In the genomic region with DNA sequence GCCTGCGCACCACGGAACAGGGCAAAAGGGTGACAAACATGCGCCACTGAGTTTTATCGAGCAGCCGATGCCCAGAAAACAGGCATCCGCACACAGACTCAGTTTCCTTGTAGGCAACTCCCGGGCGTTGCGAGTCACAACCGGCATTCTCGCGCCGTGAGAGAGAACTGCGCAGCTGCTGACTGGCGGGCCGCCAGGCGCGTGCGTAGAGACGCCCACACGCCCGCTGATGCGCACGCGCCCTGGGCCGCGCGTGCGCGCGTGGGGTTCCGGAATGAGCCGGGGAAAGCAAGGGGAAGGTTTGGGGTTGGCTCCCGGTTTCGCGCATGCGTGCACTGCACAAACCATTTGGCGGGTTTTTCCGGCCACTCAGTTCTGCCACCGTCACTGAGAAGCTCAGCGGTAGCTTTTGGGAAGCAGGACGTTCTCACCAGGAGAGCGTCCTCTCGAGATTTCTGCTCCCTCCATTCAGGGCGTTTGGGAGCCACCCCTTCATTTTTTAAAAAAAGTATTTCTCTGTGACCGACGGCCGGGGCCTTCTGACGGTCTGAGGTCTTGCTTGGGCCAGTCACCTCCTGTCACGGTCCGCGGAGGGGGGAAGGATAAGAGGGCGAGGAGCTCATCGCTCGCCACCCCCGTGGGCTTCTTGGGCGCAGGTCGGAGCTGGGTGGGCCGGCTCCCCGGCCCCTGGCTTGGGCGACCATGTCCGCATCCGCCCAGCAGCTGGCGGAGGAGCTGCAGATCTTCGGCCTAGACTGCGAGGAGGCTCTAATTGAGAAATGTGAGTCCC, we compare ENCODE assay signal across 8 cellular contexts. TPM values are rescaled to one million over a fixed set of nuclear protein-coding genes. Genes with fewer than 3 reads are reported as not detected.
DNase-seq lines count a peak whose midpoint lies in the region; ATAC-seq and TF ChIP-seq lines count a peak whose summit lies in the region.

POLA2 (plus strand) TSS at position 372 of the 790 bp plus-strand sequence; CDS start at position 703, 331 bp downstream.

- 0 to 1% (median 0%) methylated on average over 60 to 66 of the region's 66 CpGs for WGBS in spleen, 5 donors

- H3K4me3 ChIP-seq in cardiac fibroblast (replicated peaks in 1 of 2; ENCODE audit: low read depth in 2 of 2, low read length in 2 of 2) (peak within 1 kb of the TSS; percentile 78 to 81), spleen (peak within 1 kb of the TSS; percentile 67 to 90 (median 86))

- CTCF ChIA-PET in activated B cell treated with CpG ODN at 0.5 μM for 24 hours (lab: Charles Lee), result interaction anchor here (0.6 to 1.8 kb wide), 8 partner anchors 12 to 151 kb away, joined by 3 to 5 read pairs (median 4); no protein-coding TSS in a partner anchor

- peaks cover 18% of the 10 kb centered on the region for H3K36me3 Mint-ChIP-seq in activated B cell treated with CpG ODN at 0.5 μM for 24 hours (ENCODE audit: low read depth)

- H3K27ac Mint-ChIP-seq in activated B cell treated with CpG ODN at 0.5 μM for 24 hours, result peak within 1 kb of the TSS; percentile 91

- DNase-seq in AG08396 (ENCODE audit: low spot score), result peak; percentile 100
- peak; percentile 98 for DNase-seq in NCI-H345 (lab: John Stamatoyannopoulos, UW)
- peak; percentile 98 for DNase-seq in activated B cell treated with CpG ODN at 0.5 μM for 24 hours
- peak; percentile 96 to 97 for DNase-seq in cardiac fibroblast (ENCODE audit: low read depth in 2 of 2)
- DNase-seq in inferior parietal cortex (ENCODE audit: extremely low spot score), result peak; percentile 97
- peak; percentile 98 for DNase-seq in spleen

- peaks cover 9 to 56% (median 27%) of the 10 kb centered on the region in 6 donors for H3K4me1 ChIP-seq in spleen

- peaks cover 27% of the 10 kb centered on the region for H3K4me1 Mint-ChIP-seq in activated B cell treated with CpG ODN at 0.5 μM for 24 hours

- peak; percentile 78 for ATAC-seq in GM19023 (IDR thresholded peaks at IDR 0.05; ENCODE audit: unreplicated experiment)
- peak; percentile 86 for ATAC-seq in HG03196 (IDR thresholded peaks at IDR 0.05; ENCODE audit: unreplicated experiment)
- ATAC-seq in activated B cell treated with CpG ODN at 0.5 μM for 24 hours (ENCODE audit: low read depth), result peak; percentile 83

- peak within 1 kb of the TSS; percentile 83 to 97 (median 92) for H3K27ac ChIP-seq in spleen

- no peaks in the 10 kb centered on the region for H3K27me3 ChIP-seq in spleen (replicated peaks in 1 of 7)

- H3K9me3 ChIP-seq in spleen, result no peaks in the 10 kb centered on the region

- peak within 1 kb of the TSS; percentile 90 for H3K4me3 Mint-ChIP-seq in activated B cell treated with CpG ODN at 0.5 μM for 24 hours

- intact Hi-C loops in activated B cell treated with CpG ODN at 0.5 μM for 24 hours (cut with micrococcal nuclease), result loop anchor here (2.0 to 10.0 kb wide), 5 partner anchors 71 to 417 kb away; partner anchors contain the start of genes ARL2, CAPN1, CDC42BPG and DPF2
- intact Hi-C loops in spleen (cut with DNase I; ENCODE audit: low total_unique reads), result no loop called here

- POLR2A ChIA-PET in activated B cell treated with CpG ODN at 0.5 μM for 24 hours (lab: Charles Lee), result interaction anchor here (0.5 to 2.1 kb wide), 40 partner anchors 9 to 919 kb away, joined by 3 to 24 read pairs (median 4); partner anchors contain the start of genes CAPN1, CCDC85B, DPF2 and FAU

- H3K27me3 Mint-ChIP-seq in activated B cell treated with CpG ODN at 0.5 μM for 24 hours, result no peaks in the 10 kb centered on the region

- TF ChIP-seq CTCF in activated B cell treated with CpG ODN at 0.5 μM for 24 hours (IDR thresholded peaks at IDR 0.05) (no peak), cardiac fibroblast (IDR thresholded peaks at IDR 0.05; ENCODE audit: low read depth, low read length) (no peak), spleen (IDR thresholded peaks at IDR 0.05 in 8 of 11, conservative IDR thresholded peaks at IDR 0.05 in 3 of 11) (peak in 2 of 11 experiments; percentile 7 to 14)

- H3K36me3 ChIP-seq in spleen, result peaks cover 0 to 18% (median 2%) of the 10 kb centered on the region in 6 donors

- peak in 2 of 3 donors; percentile 81 for TF ChIP-seq POLR2A in spleen (IDR thresholded peaks at IDR 0.05)

- H3K9me3 Mint-ChIP-seq in activated B cell treated with CpG ODN at 0.5 μM for 24 hours, result no peaks in the 10 kb centered on the region

RNA-seq across cellular contexts. Expression of gene POLA2, which starts in this region (rescaled TPM):
- 37.1 and 43.4 TPM in 2 replicates for total RNA-seq in activated B cell treated with CpG ODN at 0.5 μM for 24 hours
- 10 to 100 TPM; 10.6 to 25.9 (median 19.1) TPM for total RNA-seq in spleen
- 10 to 100 TPM in 2 of 3 donors, 1 to 10 TPM in 1; 9.0 to 12.2 (median 10.7) TPM for polyA plus RNA-seq in spleen

Comparison
In these comparisons a context has a peak if more than half of its experiments do, and no peak if none do; other contexts are left out.
1. Peak in every context shown above with its lines: DNase-seq, ATAC-seq, H3K4me3 ChIP-seq and H3K27ac ChIP-seq.